Comparison of ENCODE assay signal across 6 cellular contexts in genomic region chr12:6494351-6494743, GRCh38.
DNase-seq lines count a peak whose midpoint lies in the region; ATAC-seq lines count a peak whose summit lies in the region.

No MANE protein-coding gene starts in this region.

- H3K4me1 Mint-ChIP-seq in effector memory CD8-positive, alpha-beta T cell (ENCODE audit: low read depth in 2 of 2): peaks cover 27 to 28% of the 10 kb centered on the region in 2 donors

- peak; percentile 34 to 56 for DNase-seq in Kasumi-1 (lab: John Stamatoyannopoulos, UW)
- DNase-seq in effector memory CD8-positive, alpha-beta T cell: no peak
- DNase-seq in stimulated activated CD8-positive, alpha-beta memory T cell treated with anti-CD3 and anti-CD28 coated beads, Interleukin-4, amount 100 ng/mL, for 48 hours: peak; percentile 35
- DNase-seq in anterior cingulate cortex (lab: John Stamatoyannopoulos, UW): no peak

- no peak overlapping the region for H2AFZ ChIP-seq in ACC112 (ENCODE audit: low read length, unreplicated experiment)

- H3K27ac Mint-ChIP-seq in effector memory CD8-positive, alpha-beta T cell: peak overlapping the region; percentile 93 to 96

- H3K4me1 ChIP-seq in ACC112 (ENCODE audit: control insufficient read depth, insufficient read depth, low read length, unreplicated experiment): peaks cover 20% of the 10 kb centered on the region

- peak overlapping the region; percentile 95 for H3K4me3 ChIP-seq in ACC112 (ENCODE audit: low read depth, low read length)

- peak; percentile 3 for ATAC-seq in effector memory CD8-positive, alpha-beta T cell (replicated peaks)
- no peak for ATAC-seq in HG03095 (IDR thresholded peaks at IDR 0.05; ENCODE audit: unreplicated experiment)

- peak overlapping the region; percentile 91 to 92 for H3K4me3 Mint-ChIP-seq in effector memory CD8-positive, alpha-beta T cell

- no peaks in the 10 kb centered on the region for H3K27me3 Mint-ChIP-seq in effector memory CD8-positive, alpha-beta T cell

- peaks cover 50% of the 10 kb centered on the region for H3K79me2 ChIP-seq in ACC112 (ENCODE audit: control insufficient read depth, insufficient read depth, low read length, unreplicated experiment)

- peaks cover 21% of the 10 kb centered on the region for H3K36me3 ChIP-seq in ACC112 (ENCODE audit: insufficient read depth, low read length)

- H3K27ac ChIP-seq in ACC112 (ENCODE audit: low read depth, low read length): peak overlapping the region; percentile 97

- H3K9me3 Mint-ChIP-seq in effector memory CD8-positive, alpha-beta T cell: no peaks in the 10 kb centered on the region

- peaks cover 40% of the 10 kb centered on the region for H3K36me3 Mint-ChIP-seq in effector memory CD8-positive, alpha-beta T cell (ENCODE audit: insufficient read depth)

- H3K27me3 ChIP-seq in ACC112 (ENCODE audit: insufficient read depth, low read length): no peaks in the 10 kb centered on the region

Comparison
In these comparisons a context has a peak if more than half of its experiments do, and no peak if none do; other contexts are left out.
1. DNase-seq: peak in Kasumi-1 (2 of 2) and stimulated activated CD8-positive, alpha-beta memory T cell treated with anti-CD3 and anti-CD28 coated beads, Interleukin-4, amount 100 ng/mL, for 48 hours (single experiment); none in effector memory CD8-positive, alpha-beta T cell (0 of 3) and anterior cingulate cortex (0 of 58).